Comparison of ENCODE assay signal across 1 cellular context in the genomic region with DNA sequence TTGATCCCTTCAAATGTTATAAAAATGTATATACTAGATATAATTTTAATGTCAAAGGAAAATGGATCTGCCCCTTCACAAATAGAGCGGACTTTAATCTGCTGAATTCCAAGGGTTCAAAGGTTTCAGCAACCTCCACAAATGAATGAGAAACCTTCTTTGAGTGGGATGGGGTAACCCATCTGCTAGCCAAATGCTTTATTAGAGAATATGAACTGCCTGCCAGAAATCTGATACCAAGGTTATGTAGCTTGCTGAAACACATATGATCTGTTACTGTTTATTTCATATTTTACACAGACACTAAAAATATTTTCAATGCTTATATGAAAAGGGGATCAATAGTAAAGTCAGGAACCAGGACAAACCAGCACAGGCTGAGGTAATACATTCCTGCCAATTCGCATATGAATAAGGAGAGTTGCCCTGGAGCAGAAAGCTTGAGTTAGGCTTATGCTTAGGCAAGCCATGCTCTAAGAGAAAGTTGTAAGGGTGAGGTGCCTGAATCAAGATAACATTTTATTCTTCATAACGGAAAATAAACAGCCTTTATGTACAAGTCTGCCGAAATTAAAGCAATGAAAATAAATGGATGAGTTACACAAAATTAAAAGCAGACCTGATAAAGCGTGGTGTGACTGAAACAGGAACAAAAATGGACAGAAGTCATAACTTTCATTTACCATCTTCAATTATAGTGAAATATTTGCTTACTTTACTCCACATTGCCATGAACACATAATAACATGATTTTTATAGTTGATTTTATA.
TF ChIP-seq lines count a peak whose summit lies in the region.

No MANE protein-coding gene starts in this region.

TF ChIP-seq in GM23338, 12 proteins besides CTCF, POLR2A, EP300 and RAD21 (continued from another document):
- TF ChIP-seq, protein P1, sequence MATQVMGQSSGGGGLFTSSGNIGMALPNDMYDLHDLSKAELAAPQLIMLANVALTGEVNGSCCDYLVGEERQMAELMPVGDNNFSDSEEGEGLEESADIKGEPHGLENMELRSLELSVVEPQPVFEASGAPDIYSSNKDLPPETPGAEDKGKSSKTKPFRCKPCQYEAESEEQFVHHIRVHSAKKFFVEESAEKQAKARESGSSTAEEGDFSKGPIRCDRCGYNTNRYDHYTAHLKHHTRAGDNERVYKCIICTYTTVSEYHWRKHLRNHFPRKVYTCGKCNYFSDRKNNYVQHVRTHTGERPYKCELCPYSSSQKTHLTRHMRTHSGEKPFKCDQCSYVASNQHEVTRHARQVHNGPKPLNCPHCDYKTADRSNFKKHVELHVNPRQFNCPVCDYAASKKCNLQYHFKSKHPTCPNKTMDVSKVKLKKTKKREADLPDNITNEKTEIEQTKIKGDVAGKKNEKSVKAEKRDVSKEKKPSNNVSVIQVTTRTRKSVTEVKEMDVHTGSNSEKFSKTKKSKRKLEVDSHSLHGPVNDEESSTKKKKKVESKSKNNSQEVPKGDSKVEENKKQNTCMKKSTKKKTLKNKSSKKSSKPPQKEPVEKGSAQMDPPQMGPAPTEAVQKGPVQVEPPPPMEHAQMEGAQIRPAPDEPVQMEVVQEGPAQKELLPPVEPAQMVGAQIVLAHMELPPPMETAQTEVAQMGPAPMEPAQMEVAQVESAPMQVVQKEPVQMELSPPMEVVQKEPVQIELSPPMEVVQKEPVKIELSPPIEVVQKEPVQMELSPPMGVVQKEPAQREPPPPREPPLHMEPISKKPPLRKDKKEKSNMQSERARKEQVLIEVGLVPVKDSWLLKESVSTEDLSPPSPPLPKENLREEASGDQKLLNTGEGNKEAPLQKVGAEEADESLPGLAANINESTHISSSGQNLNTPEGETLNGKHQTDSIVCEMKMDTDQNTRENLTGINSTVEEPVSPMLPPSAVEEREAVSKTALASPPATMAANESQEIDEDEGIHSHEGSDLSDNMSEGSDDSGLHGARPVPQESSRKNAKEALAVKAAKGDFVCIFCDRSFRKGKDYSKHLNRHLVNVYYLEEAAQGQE (IDR thresholded peaks at IDR 0.05; ENCODE audit: unreplicated experiment), result no peak
- TF ChIP-seq NANOG (IDR thresholded peaks at IDR 0.05; ENCODE audit: borderline replicate concordance) (no peak), ZNF331 (CRISPR knock-in tag; IDR thresholded peaks at IDR 0.05; ENCODE audit: low read depth) (no peak), ZNF462 (CRISPR knock-in tag; IDR thresholded peaks at IDR 0.05) (no peak), POLR2AphosphoS5 (IDR thresholded peaks at IDR 0.05; ENCODE audit: low read depth) (no peak)
